9 cellular contexts compared by ENCODE assay signal in genomic region chr22:37492428-37493344, GRCh38. TPM values are rescaled to one million over a fixed set of nuclear protein-coding genes. Genes with fewer than 3 reads are reported as not detected.
DNase-seq lines count a peak whose midpoint lies in the region; ATAC-seq and TF ChIP-seq lines count a peak whose summit lies in the region.
"Had no signal": no experiment of that assay in that cellular context is flagged by ENCODE, and none has a peak within 500 bp of the region (broad histone marks: within the 10 kb centered on the region; RNA-seq: fewer than 3 reads in every experiment).

No MANE protein-coding gene starts in this region.

- no peaks in the 10 kb centered on the region for H3K4me1 ChIP-seq in smooth muscle cell (ENCODE audit: low read depth)

- no peak overlapping the region for H3K27ac ChIP-seq in smooth muscle cell (ENCODE audit: low read depth)

- H3K4me3 Mint-ChIP-seq in activated CD4-positive, alpha-beta T cell treated with anti-CD3 and anti-CD28 coated beads, Interleukin-2, amount 10 ng/mL, durations not matched to agents 7 days and 5 days: no peak overlapping the region

- no peaks in the 10 kb centered on the region for H3K9me3 Mint-ChIP-seq in activated CD4-positive, alpha-beta T cell treated with anti-CD3 and anti-CD28 coated beads, Interleukin-2, amount 10 ng/mL, durations not matched to agents 7 days and 5 days

- no peaks in the 10 kb centered on the region for H4K20me1 ChIP-seq in smooth muscle cell (ENCODE audit: low read depth)

- POLR2A ChIA-PET in activated CD4-positive, alpha-beta T cell treated with anti-CD3 and anti-CD28 coated beads, Interleukin-2, amount 10 ng/mL, durations not matched to agents 7 days and 5 days (lab: Charles Lee): no interaction called here

- H3K27me3 ChIP-seq in smooth muscle cell (ENCODE audit: low read depth): no peaks in the 10 kb centered on the region

- H3K79me2 ChIP-seq in smooth muscle cell (ENCODE audit: low read depth): no peaks in the 10 kb centered on the region

- WGBS in smooth muscle cell (ENCODE audit: low lambda C conversion rate): 72% methylated on average over 20 of the region's 24 CpGs

- H3K4me1 Mint-ChIP-seq in activated CD4-positive, alpha-beta T cell treated with anti-CD3 and anti-CD28 coated beads, Interleukin-2, amount 10 ng/mL, durations not matched to agents 7 days and 5 days: peaks cover 36% of the 10 kb centered on the region

- H3K36me3 Mint-ChIP-seq in activated CD4-positive, alpha-beta T cell treated with anti-CD3 and anti-CD28 coated beads, Interleukin-2, amount 10 ng/mL, durations not matched to agents 7 days and 5 days (ENCODE audit: low read depth): no peaks in the 10 kb centered on the region

- H3K9me3 ChIP-seq in smooth muscle cell (replicated peaks; ENCODE audit: low read depth): no peaks in the 10 kb centered on the region

- no peak overlapping the region for H2AFZ ChIP-seq in smooth muscle cell (ENCODE audit: low read depth)

- no peaks in the 10 kb centered on the region for H3F3A ChIP-seq in smooth muscle cell (ENCODE audit: low read depth)

- H3K36me3 ChIP-seq in smooth muscle cell (ENCODE audit: low read depth): no peaks in the 10 kb centered on the region

- DNase-seq in EL (peak; percentile 65), LNCaP clone FGC (ENCODE audit: low read depth) (no peak), erythroblast (lab: John Stamatoyannopoulos, UW) (peak; percentile 49 to 54), smooth muscle cell (lab: John Stamatoyannopoulos, UW; ENCODE audit: unreplicated experiment) (no peak)
- peak; percentile 66 for DNase-seq in activated CD4-positive, alpha-beta T cell treated with anti-CD3 and anti-CD28 coated beads, Interleukin-2, amount 10 ng/mL, durations not matched to agents 7 days and 5 days

- H3K4me3 ChIP-seq in LNCaP clone FGC (ENCODE audit: low read depth, low read length): no peak overlapping the region
- no peak overlapping the region for H3K4me3 ChIP-seq in smooth muscle cell

- ATAC-seq in HG03135 (IDR thresholded peaks at IDR 0.05; ENCODE audit: unreplicated experiment): no peak
- no peak for ATAC-seq in GM21717 (IDR thresholded peaks at IDR 0.05; ENCODE audit: unreplicated experiment)
- ATAC-seq in GM21825 (IDR thresholded peaks at IDR 0.05; ENCODE audit: unreplicated experiment): no peak

- CTCF ChIA-PET in activated CD4-positive, alpha-beta T cell treated with anti-CD3 and anti-CD28 coated beads, Interleukin-2, amount 10 ng/mL, durations not matched to agents 7 days and 5 days (lab: Charles Lee): interaction anchor here (1.0 to 1.6 kb wide), 4 partner anchors 9 to 176 kb away, joined by 3 to 4 read pairs (median 4); no protein-coding TSS in a partner anchor

- TF ChIP-seq POLR2A in erythroblast (IDR thresholded peaks at IDR 0.05; ENCODE audit: low read length): no peak

- TF ChIP-seq CTCF in LNCaP clone FGC (IDR thresholded peaks at IDR 0.05; ENCODE audit: control insufficient read depth, extremely low read depth, insufficient read depth): peak; percentile 38; the same call in 1 of the 2 replicates
- TF ChIP-seq CTCF in smooth muscle cell (IDR thresholded peaks at IDR 0.05; ENCODE audit: borderline replicate concordance, insufficient read depth, poor library complexity, severe bottlenecking): peak; percentile 30

- no peaks in the 10 kb centered on the region for H3K27me3 Mint-ChIP-seq in activated CD4-positive, alpha-beta T cell treated with anti-CD3 and anti-CD28 coated beads, Interleukin-2, amount 10 ng/mL, durations not matched to agents 7 days and 5 days

- no peak overlapping the region for H3K27ac Mint-ChIP-seq in activated CD4-positive, alpha-beta T cell treated with anti-CD3 and anti-CD28 coated beads, Interleukin-2, amount 10 ng/mL, durations not matched to agents 7 days and 5 days

- H3K9ac ChIP-seq in smooth muscle cell (ENCODE audit: low read depth): no peak overlapping the region

- no peak overlapping the region for H3K4me2 ChIP-seq in smooth muscle cell

RNA-seq across cellular contexts. Expression of gene MFNG, which starts 6.5 kb away (rescaled TPM):
- total RNA-seq in activated CD4-positive, alpha-beta T cell treated with anti-CD3 and anti-CD28 coated beads, Interleukin-2, amount 10 ng/mL, durations not matched to agents 7 days and 5 days: 100 to 1,000 TPM; 218 to 219 TPM
- total RNA-seq in smooth muscle cell: not detected in 2 replicates
- 0.40 and 1.2 TPM in 2 replicates for polyA plus RNA-seq in smooth muscle cell

RNA-seq across cellular contexts. Expression of gene CARD10, which starts 26.5 kb away (rescaled TPM):
- total RNA-seq in activated CD4-positive, alpha-beta T cell treated with anti-CD3 and anti-CD28 coated beads, Interleukin-2, amount 10 ng/mL, durations not matched to agents 7 days and 5 days: not detected
- total RNA-seq in smooth muscle cell: 3.7 and 6.0 TPM in 2 replicates
- 2.3 and 5.4 TPM in 2 replicates for polyA plus RNA-seq in smooth muscle cell
- total RNA-seq: T-helper 1 cell treated with Interleukin-12 subunit alpha and Interleukin-12 subunit beta and Interleukin-4 antibody, amounts not matched to agents 30 ng/mL and 1 ng/mL, for 36 hours had no signal

Comparison
In these comparisons a context has a peak if more than half of its experiments do, and no peak if none do; other contexts are left out.
1. DNase-seq: peak in EL (single experiment), activated CD4-positive, alpha-beta T cell treated with anti-CD3 and anti-CD28 coated beads, Interleukin-2, amount 10 ng/mL, durations not matched to agents 7 days and 5 days (single experiment) and erythroblast (2 of 2); none in LNCaP clone FGC (single experiment) and smooth muscle cell (single experiment).
2. RNA of gene MFNG, which starts 6.5 kb away (total RNA-seq): 218 to 219 TPM in activated CD4-positive, alpha-beta T cell treated with anti-CD3 and anti-CD28 coated beads, Interleukin-2, amount 10 ng/mL, durations not matched to agents 7 days and 5 days; not detected in smooth muscle cell; every median in the first group is over 100 times any median in the second.